Comparison of ENCODE assay signal across 16 cellular contexts in the genomic region with DNA sequence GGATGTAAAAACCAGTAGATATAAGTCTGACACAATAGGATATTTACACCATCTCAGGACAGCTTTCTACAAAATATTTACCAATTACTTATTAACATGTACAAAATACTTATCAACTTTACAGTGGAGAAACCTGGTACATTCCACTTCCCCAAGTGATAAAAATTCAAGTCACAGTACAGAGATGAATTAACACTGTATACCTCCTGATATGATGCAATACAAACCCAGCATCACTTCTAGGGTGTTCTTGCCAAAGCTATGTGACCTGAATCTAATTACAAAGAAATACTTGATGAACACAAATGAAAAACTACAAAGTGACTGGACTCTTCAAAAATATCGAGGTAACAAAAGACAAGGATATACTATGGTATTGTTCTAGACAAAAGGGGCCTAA.
DNase-seq lines count a peak whose midpoint lies in the region; ATAC-seq and TF ChIP-seq lines count a peak whose summit lies in the region.
"Had no signal": no experiment of that assay in that cellular context is flagged by ENCODE, and none has a peak within 500 bp of the region (broad histone marks: within the 10 kb centered on the region; RNA-seq: fewer than 3 reads in every experiment).

No MANE protein-coding gene starts in this region.

- no peaks in the 10 kb centered on the region for H3K36me3 ChIP-seq in adipocyte (ENCODE audit: control insufficient read depth, insufficient read depth, low read length, severe bottlenecking)

- H3K9me3 ChIP-seq in adipocyte (ENCODE audit: control insufficient read depth, low read length) = peaks cover 16% of the 10 kb centered on the region

- H3K27me3 ChIP-seq in adipocyte (replicated peaks; ENCODE audit: control insufficient read depth, insufficient read depth, low read length) = no peaks in the 10 kb centered on the region

- H3K4me3 ChIP-seq in adipocyte (ENCODE audit: low read length) = peak overlapping the region; percentile 21

- CTCF ChIA-PET in GM10248 (lab: Yijun Ruan, JAX) = no interaction called here

- H3K4me1 Mint-ChIP-seq in activated T-cell treated with anti-CD3 and anti-CD28 coated beads, Interleukin-2, amount 50 U/mL, for 4 hours (ENCODE audit: low read depth) = peaks cover 18% of the 10 kb centered on the region
- peaks cover 15% of the 10 kb centered on the region for H3K4me1 Mint-ChIP-seq in osteocyte (ENCODE audit: unreplicated experiment)
- H3K4me1 Mint-ChIP-seq: mesothelial cell of epicardium; stimulated activated memory B cell treated with anti-CD40 and anti-IgM and Interleukin-4, amounts not matched to agents 10 μg/mL and 1 μg/mL and 100 μg/mL, for 72 hours had no signal

- H3K27ac Mint-ChIP-seq in osteocyte (ENCODE audit: unreplicated experiment) = peak overlapping the region; percentile 70
- H3K27ac Mint-ChIP-seq: mesothelial cell of epicardium; stimulated activated memory B cell treated with anti-CD40 and anti-IgM and Interleukin-4, amounts not matched to agents 10 μg/mL and 1 μg/mL and 100 μg/mL, for 72 hours had no signal

- DNase-seq in activated T-cell treated with anti-CD3 and anti-CD28 coated beads, Interleukin-2, amount 50 U/mL, for 4 hours = no peak
- no peak for DNase-seq in activated T-cell treated with anti-CD3 and anti-CD28 coated beads, Interleukin-2, amount 50 U/mL, for 48 hours
- DNase-seq in adipocyte (ENCODE audit: low read depth) (no peak), osteocyte (ENCODE audit: extremely low spot score, unreplicated experiment) (no peak), islet precursor cell (no peak), GM10248 (ENCODE audit: extremely low spot score) (no peak)
- DNase-seq: H7; NCI-H1694; NCI-H748 treated with DMSO at 0.1 percent for 48 hours; stimulated activated CD4-positive, alpha-beta T cell treated with anti-CD3 and anti-CD28 coated beads, Interleukin-2, amount 100 ng/mL, for 48 hours had no signal

- peaks cover 42% of the 10 kb centered on the region for H3K36me3 Mint-ChIP-seq in activated T-cell treated with anti-CD3 and anti-CD28 coated beads, Interleukin-2, amount 50 U/mL, for 4 hours (ENCODE audit: insufficient read depth)
- peaks cover 31% of the 10 kb centered on the region for H3K36me3 Mint-ChIP-seq in osteocyte (ENCODE audit: unreplicated experiment)

- H3K9ac ChIP-seq in adipocyte (ENCODE audit: low read length) = no peak overlapping the region
- H3K9ac ChIP-seq: parathyroid adenoma had no signal

- peaks cover 17% of the 10 kb centered on the region for H3K4me1 ChIP-seq in adipocyte (ENCODE audit: control insufficient read depth, insufficient read depth, low read length)
- H3K4me1 ChIP-seq: parathyroid adenoma had no signal

- no peaks in the 10 kb centered on the region for H3K27me3 Mint-ChIP-seq in activated T-cell treated with anti-CD3 and anti-CD28 coated beads, Interleukin-2, amount 50 U/mL, for 4 hours (ENCODE audit: low read depth)
- H3K27me3 Mint-ChIP-seq in osteocyte (ENCODE audit: unreplicated experiment) = no peaks in the 10 kb centered on the region
- H3K27me3 Mint-ChIP-seq: stimulated activated memory B cell treated with anti-CD40 and anti-IgM and Interleukin-4, amounts not matched to agents 10 μg/mL and 1 μg/mL and 100 μg/mL, for 72 hours had no signal

- ATAC-seq in activated T-cell treated with anti-CD3 and anti-CD28 coated beads, Interleukin-2, amount 50 U/mL, for 4 hours = peak in 1 of 2 donors; percentile 37
- ATAC-seq in HG03097 (IDR thresholded peaks at IDR 0.05; ENCODE audit: low FRiP score, unreplicated experiment) = peak; percentile 13
- no peak for ATAC-seq in GM19467 (IDR thresholded peaks at IDR 0.05; ENCODE audit: unreplicated experiment)
- ATAC-seq: Right ventricle myocardium inferior; stimulated activated memory B cell treated with anti-CD40 and anti-IgM and Interleukin-4, amounts not matched to agents 10 μg/mL and 1 μg/mL and 100 μg/mL, for 72 hours had no signal

- H3K9me3 Mint-ChIP-seq in activated T-cell treated with anti-CD3 and anti-CD28 coated beads, Interleukin-2, amount 50 U/mL, for 4 hours = peaks cover 26% of the 10 kb centered on the region
- peaks cover 9% of the 10 kb centered on the region for H3K9me3 Mint-ChIP-seq in osteocyte (ENCODE audit: unreplicated experiment)

- peak overlapping the region; percentile 35 for H3K4me3 Mint-ChIP-seq in activated T-cell treated with anti-CD3 and anti-CD28 coated beads, Interleukin-2, amount 50 U/mL, for 4 hours
- H3K4me3 Mint-ChIP-seq in osteocyte (ENCODE audit: unreplicated experiment) = no peak overlapping the region
- H3K4me3 Mint-ChIP-seq: mesothelial cell of epicardium; stimulated activated memory B cell treated with anti-CD40 and anti-IgM and Interleukin-4, amounts not matched to agents 10 μg/mL and 1 μg/mL and 100 μg/mL, for 72 hours had no signal

- TF ChIP-seq CTCF in osteocyte (IDR thresholded peaks at IDR 0.05) (no peak), GM10248 (IDR thresholded peaks at IDR 0.05; ENCODE audit: control extremely low read depth, extremely low read depth, low read depth, missing control alignments) (no peak)

- POLR2A ChIA-PET in GM10248 (lab: Yijun Ruan, JAX) = no interaction called here
